17 cellular contexts compared by ENCODE assay signal in the genomic region with DNA sequence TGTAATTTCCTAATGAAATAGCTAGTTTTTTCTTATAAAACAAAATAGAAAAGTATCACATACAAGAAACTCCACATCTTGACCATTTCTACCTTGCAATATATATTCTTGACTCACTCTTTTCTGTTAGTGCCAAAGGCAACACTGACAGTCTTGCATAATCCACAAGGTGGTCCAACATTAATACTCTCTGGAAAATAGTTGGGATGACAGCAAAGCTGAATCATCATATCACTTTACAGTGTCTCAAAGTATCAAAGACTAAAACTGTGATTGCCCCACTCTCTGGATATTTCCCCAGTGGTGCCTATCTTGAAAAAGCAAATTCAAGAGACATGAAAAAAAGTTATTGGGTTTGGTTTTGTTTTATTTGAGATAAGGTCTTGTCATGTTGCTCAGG. TPM values are rescaled to one million over a fixed set of nuclear protein-coding genes. Genes with fewer than 3 reads are reported as not detected.
A peak's percentile ranks its signal among the peaks of the same experiment; 100 is the strongest.
DNase-seq lines count a peak whose midpoint lies in the region; ATAC-seq and TF ChIP-seq lines count a peak whose summit lies in the region.
"Had no signal": no experiment of that assay in that cellular context is flagged by ENCODE, and none has a peak within 500 bp of the region (broad histone marks: within the 10 kb centered on the region; RNA-seq: fewer than 3 reads in every experiment).

No MANE protein-coding gene starts in this region.

- H3K79me2 ChIP-seq in GM23248 (ENCODE audit: insufficient read depth) = no peaks in the 10 kb centered on the region
- no peaks in the 10 kb centered on the region for H3K79me2 ChIP-seq in OCI-LY7 (ENCODE audit: insufficient read depth, low read depth, low read length)

- no TSS peak for BruUV-seq in OCI-LY7 (replicated peaks; lab: Mats Ljungman, UMichigan)

- TF ChIP-seq CTCF in OCI-LY7 (conservative IDR thresholded peaks at IDR 0.05; ENCODE audit: low read length) = no peak

- H3K36me3 ChIP-seq in GM23248 (ENCODE audit: low read depth) (no peaks in the 10 kb centered on the region), OCI-LY7 (ENCODE audit: insufficient read depth, low read length) (no peaks in the 10 kb centered on the region)
- H3K36me3 ChIP-seq: heart right ventricle, left ventricle myocardium inferior had no signal

- H3K9me3 Mint-ChIP-seq in stimulated activated memory B cell treated with anti-CD40 and anti-IgM and Interleukin-4, amounts not matched to agents 10 μg/mL and 1 μg/mL and 100 μg/mL, for 72 hours = no peaks in the 10 kb centered on the region
- H3K9me3 Mint-ChIP-seq: activated T-cell treated with anti-CD3 and anti-CD28 coated beads, Interleukin-2, amount 50 U/mL, for 72 hours; neural crest cell had no signal

- no peaks in the 10 kb centered on the region for H4K20me1 ChIP-seq in GM23248 (ENCODE audit: insufficient read depth)
- H4K20me1 ChIP-seq in OCI-LY7 (ENCODE audit: insufficient read depth, low read length) = no peaks in the 10 kb centered on the region

- peaks cover 17% of the 10 kb centered on the region for H3K4me1 ChIP-seq in GM23248 (ENCODE audit: insufficient read depth)
- no peaks in the 10 kb centered on the region for H3K4me1 ChIP-seq in OCI-LY7 (ENCODE audit: insufficient read depth, low read length, poor library complexity, severe bottlenecking)
- H3K4me1 ChIP-seq: left ventricle myocardium inferior had no signal

- no peaks in the 10 kb centered on the region for H3K36me3 Mint-ChIP-seq in stimulated activated memory B cell treated with anti-CD40 and anti-IgM and Interleukin-4, amounts not matched to agents 10 μg/mL and 1 μg/mL and 100 μg/mL, for 72 hours

- H3K4me3 ChIP-seq in GM23248 (no peak overlapping the region), skeletal muscle cell (ENCODE audit: low read depth, low read length) (no peak overlapping the region), OCI-LY7 (ENCODE audit: low read depth, low read length, poor library complexity, severe bottlenecking) (no peak overlapping the region)
- H3K4me3 ChIP-seq: heart right ventricle, left ventricle myocardium inferior had no signal

- no peaks in the 10 kb centered on the region for H3K9me2 ChIP-seq in GM23248 (ENCODE audit: insufficient read depth)
- no peaks in the 10 kb centered on the region for H3K9me2 ChIP-seq in OCI-LY7 (ENCODE audit: insufficient read depth, low read length)

- DNase-seq in GM23248 (peak; percentile 87), RPMI7951 (ENCODE audit: low read depth) (peak; percentile 87), fibroblast of peridontal ligament (ENCODE audit: extremely low read depth) (peak; percentile 95), skeletal muscle cell (ENCODE audit: low read depth) (peak; percentile 88), OCI-LY7 (ENCODE audit: low spot score) (no peak), NCI-H2196 treated with DMSO at 0.1 percent for 48 hours (lab: John Stamatoyannopoulos, UW; ENCODE audit: unreplicated experiment) (no peak)
- no peak for DNase-seq in stimulated activated CD4-positive, alpha-beta T cell treated with anti-CD3 and anti-CD28 coated beads, Interleukin-4, amount 100 ng/mL, for 1 hour
- DNase-seq: activated CD4-positive, alpha-beta T cell treated with anti-CD3 and anti-CD28 coated beads for 4 hours; activated T-cell treated with anti-CD3 and anti-CD28 coated beads, Interleukin-2, amount 50 U/mL, for 72 hours; amniotic stem cell; effector CD8-positive, alpha-beta T cell; heart right ventricle; left ventricle myocardium inferior; NCI-H2171 had no signal

- H3K9ac ChIP-seq in GM23248 = no peak overlapping the region

- H3K4me1 Mint-ChIP-seq in stimulated activated memory B cell treated with anti-CD40 and anti-IgM and Interleukin-4, amounts not matched to agents 10 μg/mL and 1 μg/mL and 100 μg/mL, for 72 hours = no peaks in the 10 kb centered on the region

- no peaks in the 10 kb centered on the region for H3K27me3 ChIP-seq in GM23248 (replicated peaks; ENCODE audit: insufficient read depth)
- H3K27me3 ChIP-seq: heart right ventricle had no signal

- in situ Hi-C loops in GM23248 (cut with MboI) = no loop called here

- intact Hi-C loops in OCI-LY7 (cut with micrococcal nuclease; ENCODE audit: unreplicated experiment) = no loop called here

- H3K27ac ChIP-seq in GM23248 (peak overlapping the region; percentile 42; the same call in 1 of the 2 replicates), OCI-LY7 (ENCODE audit: low read depth, low read length, poor library complexity, severe bottlenecking) (no peak overlapping the region)
- H3K27ac ChIP-seq: heart right ventricle, left ventricle myocardium inferior had no signal

- H3K4me2 ChIP-seq in GM23248 (ENCODE audit: unreplicated experiment) (peak overlapping the region; percentile 22), OCI-LY7 (ENCODE audit: low read length) (no peak overlapping the region)

- POLR2A ChIA-PET in OCI-LY7 (lab: Charles Lee) = interaction anchor here (0.7 kb wide), 1 partner anchor 444 kb away, joined by 3 read pairs; no protein-coding TSS in a partner anchor

- H2AFZ ChIP-seq in GM23248 (no peak overlapping the region), OCI-LY7 (ENCODE audit: low read length) (no peak overlapping the region)

- H3K4me3 Mint-ChIP-seq in stimulated activated memory B cell treated with anti-CD40 and anti-IgM and Interleukin-4, amounts not matched to agents 10 μg/mL and 1 μg/mL and 100 μg/mL, for 72 hours = no peak overlapping the region
- H3K4me3 Mint-ChIP-seq: activated T-cell treated with anti-CD3 and anti-CD28 coated beads, Interleukin-2, amount 50 U/mL, for 72 hours; neural crest cell had no signal

- H3K9me3 ChIP-seq in GM23248 (ENCODE audit: low read depth) (no peaks in the 10 kb centered on the region), OCI-LY7 (ENCODE audit: low read length) (no peaks in the 10 kb centered on the region)
- H3K9me3 ChIP-seq: heart right ventricle, left ventricle myocardium inferior had no signal

- CTCF ChIA-PET in OCI-LY7 (lab: Charles Lee; ENCODE audit: unreplicated experiment) = no interaction called here

- peaks cover 7% of the 10 kb centered on the region; the same call in 1 of the 2 replicates for H3F3A ChIP-seq in GM23248 (ENCODE audit: insufficient read depth)

- peaks cover 12% of the 10 kb centered on the region for H3K27me3 Mint-ChIP-seq in stimulated activated memory B cell treated with anti-CD40 and anti-IgM and Interleukin-4, amounts not matched to agents 10 μg/mL and 1 μg/mL and 100 μg/mL, for 72 hours

- no peak for ATAC-seq in stimulated activated memory B cell treated with anti-CD40 and anti-IgM and Interleukin-4, amounts not matched to agents 10 μg/mL and 1 μg/mL and 100 μg/mL, for 72 hours
- ATAC-seq: activated T-cell treated with anti-CD3 and anti-CD28 coated beads, Interleukin-2, amount 50 U/mL, for 72 hours had no signal

- no peak overlapping the region for H3K27ac Mint-ChIP-seq in stimulated activated memory B cell treated with anti-CD40 and anti-IgM and Interleukin-4, amounts not matched to agents 10 μg/mL and 1 μg/mL and 100 μg/mL, for 72 hours
- H3K27ac Mint-ChIP-seq: activated T-cell treated with anti-CD3 and anti-CD28 coated beads, Interleukin-2, amount 50 U/mL, for 72 hours had no signal

RNA-seq across cellular contexts. Expression of a gene that starts 14.6 kb away (rescaled TPM):
- 25.4 and 26.5 TPM in 2 replicates for total RNA-seq in GM23248 (2014; rRNA removed; shearing (Covaris generic))
- polyA plus RNA-seq in GM23248 (2016; fragmentation: Nextera tagmentation; extraction: Ambion mirVana) = 16.2 and 17.7 TPM in 2 replicates
- total RNA-seq in RPMI7951 (2014; rRNA removed; shearing (Covaris generic)) = 4.5 and 7.3 TPM in 2 replicates
- not detected in 2 replicates for total RNA-seq in OCI-LY7 (2014; rRNA removed; shearing (Covaris generic))
- not detected in 2 replicates for total RNA-seq in OCI-LY7 (2022)

RNA-seq across cellular contexts. Expression of a gene that starts 48.7 kb away (rescaled TPM):
- total RNA-seq in GM23248 (2014; rRNA removed; shearing (Covaris generic)) = not detected in 2 replicates
- not detected in 2 replicates for polyA plus RNA-seq in GM23248 (2016; fragmentation: Nextera tagmentation; extraction: Ambion mirVana)
- not detected in 2 replicates for total RNA-seq in RPMI7951 (2014; rRNA removed; shearing (Covaris generic))
- total RNA-seq in OCI-LY7 (2014; rRNA removed; shearing (Covaris generic)) = not detected in 2 replicates
- not detected in 2 replicates for total RNA-seq in OCI-LY7 (2022)
- total RNA-seq: activated T-cell treated with anti-CD3 and anti-CD28 coated beads, Interleukin-2, amount 50 U/mL, for 72 hours; left ventricle myocardium inferior; neural crest cell; temporal lobe had no signal
- polyA plus RNA-seq: heart right ventricle had no signal

Comparison
In these comparisons a context has a peak if more than half of its experiments do, and no peak if none do; other contexts are left out.
1. DNase-seq: peak in GM23248 (single experiment), RPMI7951 (single experiment), fibroblast of peridontal ligament (single experiment) and skeletal muscle cell (single experiment); none in OCI-LY7 (single experiment), NCI-H2196 treated with DMSO at 0.1 percent for 48 hours (single experiment) and stimulated activated CD4-positive, alpha-beta T cell treated with anti-CD3 and anti-CD28 coated beads, Interleukin-4, amount 100 ng/mL, for 1 hour (single experiment).